ENCODE assay signal across 18 cellular contexts in genomic region chr2:106983305-106983704, GRCh38.
DNase-seq lines count a peak whose midpoint lies in the region; ATAC-seq and TF ChIP-seq lines count a peak whose summit lies in the region.
"Had no signal": no experiment of that assay in that cellular context is flagged by ENCODE, and none has a peak within 500 bp of the region (broad histone marks: within the 10 kb centered on the region; RNA-seq: fewer than 3 reads in every experiment).

No MANE protein-coding gene starts in this region.

- H3K4me2 ChIP-seq in PC-3 (ENCODE audit: low read length): no peak overlapping the region
- peak overlapping the region; percentile 23 for H3K4me2 ChIP-seq in osteoblast (ENCODE audit: insufficient read depth, low read length)

- no peaks in the 10 kb centered on the region for H3K9me3 ChIP-seq in PC-3 (ENCODE audit: low read length)
- H3K9me3 ChIP-seq in osteoblast (ENCODE audit: low read depth, low read length): no peaks in the 10 kb centered on the region

- H2AFZ ChIP-seq in PC-3 (ENCODE audit: low read length) (no peak overlapping the region), osteoblast (ENCODE audit: low read length) (no peak overlapping the region)

- H3K36me3 ChIP-seq in PC-3 (ENCODE audit: low read depth, low read length): no peaks in the 10 kb centered on the region
- H3K36me3 ChIP-seq in osteoblast (ENCODE audit: insufficient read depth, low read length): no peaks in the 10 kb centered on the region

- H3K27me3 Mint-ChIP-seq in chondrocyte (ENCODE audit: low read depth) (no peaks in the 10 kb centered on the region), CD14-positive monocyte (ENCODE audit: low read depth in 3 of 3) (no peaks in the 10 kb centered on the region)

- TF ChIP-seq CTCF in PC-3 (conservative IDR thresholded peaks at IDR 0.05; ENCODE audit: low read depth, low read length): no peak
- no peak for TF ChIP-seq CTCF in chondrocyte (IDR thresholded peaks at IDR 0.05)
- no peak for TF ChIP-seq CTCF in osteoblast (IDR thresholded peaks at IDR 0.05; ENCODE audit: extremely low read depth, low read depth, low read length)
- no peak for TF ChIP-seq CTCF in CD14-positive monocyte (IDR thresholded peaks at IDR 0.05)

- no peak for ATAC-seq in PC-3

- H3K79me2 ChIP-seq in PC-3 (ENCODE audit: low read length): no peaks in the 10 kb centered on the region
- no peaks in the 10 kb centered on the region for H3K79me2 ChIP-seq in osteoblast (ENCODE audit: insufficient read depth, low read length)

- H3K4me3 Mint-ChIP-seq in chondrocyte (ENCODE audit: unreplicated experiment) (no peak overlapping the region), CD14-positive monocyte (no peak overlapping the region)

- intact Hi-C loops in PC-3 (cut with micrococcal nuclease) (no loop called here), CD14-positive monocyte (cut with micrococcal nuclease) (no loop called here)

- peaks cover 67% of the 10 kb centered on the region for H3K4me1 Mint-ChIP-seq in chondrocyte (ENCODE audit: low read depth)
- no peaks in the 10 kb centered on the region for H3K4me1 Mint-ChIP-seq in CD14-positive monocyte

- BruUV-seq in PC-3 (replicated peaks; lab: Mats Ljungman, UMichigan): no TSS peak

- CTCF ChIA-PET in PC-3 (lab: Charles Lee): no interaction called here

- no peaks in the 10 kb centered on the region for H3K9me2 ChIP-seq in PC-3 (replicated peaks; ENCODE audit: low read length)

- H3K4me1 ChIP-seq in PC-3 (ENCODE audit: insufficient read depth, low read length): peaks cover 32% of the 10 kb centered on the region
- peaks cover 19% of the 10 kb centered on the region for H3K4me1 ChIP-seq in osteoblast (ENCODE audit: insufficient read depth, low read length)

- peak overlapping the region; percentile 71; the same call in 1 of the 2 replicates for H3K27ac ChIP-seq in PC-3 (ENCODE audit: low read length)
- peak overlapping the region; percentile 74 for H3K27ac ChIP-seq in osteoblast (ENCODE audit: low read depth, low read length)
- H3K27ac ChIP-seq: C4-2B had no signal

- H3K9me3 Mint-ChIP-seq in chondrocyte (ENCODE audit: low read depth) (peaks cover 14% of the 10 kb centered on the region), CD14-positive monocyte (peaks cover 0 to 15% (median 8%) of the 10 kb centered on the region in 7 donors)

- no peaks in the 10 kb centered on the region for H3F3A ChIP-seq in PC-3 (ENCODE audit: low read length, unreplicated experiment)

- no peak overlapping the region for H3K4me3 ChIP-seq in PC-3 (ENCODE audit: low read length)
- no peak overlapping the region for H3K4me3 ChIP-seq in osteoblast (ENCODE audit: insufficient read depth, low read length)

- H3K36me3 Mint-ChIP-seq in chondrocyte (ENCODE audit: low read depth) (peaks cover 5% of the 10 kb centered on the region), CD14-positive monocyte (no peaks in the 10 kb centered on the region)

- H3K27ac Mint-ChIP-seq in chondrocyte (ENCODE audit: unreplicated experiment) (peak overlapping the region; percentile 58), CD14-positive monocyte (no peak overlapping the region)

- H3K27me3 ChIP-seq in PC-3 (ENCODE audit: low read length) (no peaks in the 10 kb centered on the region), osteoblast (ENCODE audit: insufficient read depth, low read length) (peaks cover 18% of the 10 kb centered on the region)

- H3K9ac ChIP-seq in PC-3 (ENCODE audit: low read length): no peak overlapping the region

- H4K20me1 ChIP-seq in PC-3 (ENCODE audit: low read length) (no peaks in the 10 kb centered on the region), osteoblast (ENCODE audit: insufficient read depth, low read length) (no peaks in the 10 kb centered on the region)

- peak; percentile 81 for DNase-seq in EL
- no peak for DNase-seq in PC-3
- DNase-seq in chondrocyte (ENCODE audit: low spot score): no peak
- DNase-seq in osteoblast (ENCODE audit: insufficient read length, low spot score, missing footprints): no peak
- no peak for DNase-seq in CD14-positive monocyte (ENCODE audit: low spot score)
- no peak for DNase-seq in NCI-H774 (lab: John Stamatoyannopoulos, UW)
- no peak for DNase-seq in HPDE6-E6E7 (ENCODE audit: extremely low spot score)
- no peak for DNase-seq in germinal center (ENCODE audit: low spot score)
- DNase-seq: AML-193, DMS79 treated with DMSO at 0.1 percent for 48 hours, GDM1, HCEC 1CT, KBM-7, NCI-H1105, NCI-H510A treated with DMSO at 0.1 percent for 48 hours, NCI-H82, SW 1271 had no signal

- POLR2A ChIA-PET in PC-3 (lab: Charles Lee; ENCODE audit: unreplicated experiment): no interaction called here
